ENCODE assay signal across 12 cellular contexts in genomic region chr17:73325527-73325842, GRCh38. TPM values are rescaled to one million over a fixed set of nuclear protein-coding genes. Genes with fewer than 3 reads are reported as not detected.
DNase-seq lines count a peak whose midpoint lies in the region; ATAC-seq and TF ChIP-seq lines count a peak whose summit lies in the region.
"Had no signal": no experiment of that assay in that cellular context is flagged by ENCODE, and none has a peak within 500 bp of the region (broad histone marks: within the 10 kb centered on the region; RNA-seq: fewer than 3 reads in every experiment).

No MANE protein-coding gene starts in this region.

- TF ChIP-seq CTCF in epithelial cell of esophagus (IDR thresholded peaks at IDR 0.05; ENCODE audit: insufficient read depth, low read depth, low read length, missing control alignments): peak; percentile 11
- TF ChIP-seq CTCF in mesothelial cell of epicardium (IDR thresholded peaks at IDR 0.05; ENCODE audit: unreplicated experiment): no peak

- H3K4me3 Mint-ChIP-seq in mesothelial cell of epicardium: no peak overlapping the region
- H3K4me3 Mint-ChIP-seq in activated T-cell treated with anti-CD3 and anti-CD28 coated beads, Interleukin-2, amount 50 U/mL, for 72 hours: no peak overlapping the region
- H3K4me3 Mint-ChIP-seq: IgD-negative memory B cell; stimulated activated naive CD8-positive, alpha-beta T cell treated with anti-CD3 and anti-CD28 coated beads, Interleukin-15, amount 100 ng/mL, for 72 hours; T-cell had no signal

- no peak overlapping the region for H3K4me3 ChIP-seq in epithelial cell of esophagus (ENCODE audit: low read length)

- ATAC-seq in Right ventricle myocardium inferior: peak; percentile 90
- ATAC-seq in activated T-cell treated with anti-CD3 and anti-CD28 coated beads, Interleukin-2, amount 50 U/mL, for 72 hours (replicated peaks in 1 of 2): no peak
- ATAC-seq: stimulated activated naive CD8-positive, alpha-beta T cell treated with anti-CD3 and anti-CD28 coated beads, Interleukin-15, amount 100 ng/mL, for 72 hours; T-cell had no signal

- intact Hi-C loops in Right ventricle myocardium inferior (cut with DNase I) (no loop called here), cardiac septum (cut with DNase I) (no loop called here)

- H3K27me3 Mint-ChIP-seq in mesothelial cell of epicardium (ENCODE audit: low read depth): no peaks in the 10 kb centered on the region
- H3K27me3 Mint-ChIP-seq in activated T-cell treated with anti-CD3 and anti-CD28 coated beads, Interleukin-2, amount 50 U/mL, for 72 hours (ENCODE audit: low read depth): peaks cover 8% of the 10 kb centered on the region

- H3K4me1 Mint-ChIP-seq in mesothelial cell of epicardium: peaks cover 42% of the 10 kb centered on the region
- H3K4me1 Mint-ChIP-seq in activated T-cell treated with anti-CD3 and anti-CD28 coated beads, Interleukin-2, amount 50 U/mL, for 72 hours (ENCODE audit: low read depth): no peaks in the 10 kb centered on the region
- H3K4me1 Mint-ChIP-seq: stimulated activated naive CD8-positive, alpha-beta T cell treated with anti-CD3 and anti-CD28 coated beads, Interleukin-15, amount 100 ng/mL, for 72 hours; T-cell had no signal

- peak overlapping the region; percentile 88 for H3K27ac Mint-ChIP-seq in mesothelial cell of epicardium
- no peak overlapping the region for H3K27ac Mint-ChIP-seq in activated T-cell treated with anti-CD3 and anti-CD28 coated beads, Interleukin-2, amount 50 U/mL, for 72 hours
- H3K27ac Mint-ChIP-seq: IgD-negative memory B cell, T-cell had no signal

- peak; percentile 60 for DNase-seq in Right ventricle myocardium inferior (ENCODE audit: missing footprints)
- DNase-seq in cardiac septum (ENCODE audit: low spot score): no peak
- peak; percentile 39 for DNase-seq in epithelial cell of esophagus (ENCODE audit: low read depth)
- no peak for DNase-seq in mesothelial cell of epicardium (ENCODE audit: low spot score in 2 of 2, unreplicated experiment in 2 of 2)
- DNase-seq in activated T-cell treated with anti-CD3 and anti-CD28 coated beads, Interleukin-2, amount 50 U/mL, for 72 hours: no peak
- DNase-seq in NCI-H2196 treated with DMSO at 0.1 percent for 48 hours (lab: John Stamatoyannopoulos, UW; ENCODE audit: unreplicated experiment): no peak
- DNase-seq in activated T-cell treated with anti-CD3 and anti-CD28 coated beads, Interleukin-2, amount 50 U/mL, for 1 hour: no peak
- DNase-seq in retina: no peak
- DNase-seq: stimulated activated CD4-positive, alpha-beta T cell treated with anti-CD3 and anti-CD28 coated beads, Interleukin-15, amount 100 ng/mL, for 24 hours; stimulated activated naive CD8-positive, alpha-beta T cell treated with anti-CD3 and anti-CD28 coated beads, Interleukin-15, amount 100 ng/mL, for 72 hours; T-cell had no signal

- no peaks in the 10 kb centered on the region for H3K9me3 Mint-ChIP-seq in mesothelial cell of epicardium
- no peaks in the 10 kb centered on the region for H3K9me3 Mint-ChIP-seq in activated T-cell treated with anti-CD3 and anti-CD28 coated beads, Interleukin-2, amount 50 U/mL, for 72 hours
- H3K9me3 Mint-ChIP-seq: stimulated activated naive CD8-positive, alpha-beta T cell treated with anti-CD3 and anti-CD28 coated beads, Interleukin-15, amount 100 ng/mL, for 72 hours had no signal

- no peaks in the 10 kb centered on the region for H3K36me3 Mint-ChIP-seq in mesothelial cell of epicardium
- no peaks in the 10 kb centered on the region for H3K36me3 Mint-ChIP-seq in activated T-cell treated with anti-CD3 and anti-CD28 coated beads, Interleukin-2, amount 50 U/mL, for 72 hours (ENCODE audit: insufficient read depth in 2 of 2)
- H3K36me3 Mint-ChIP-seq: T-cell had no signal

RNA-seq across cellular contexts. Expression of gene CDC42EP4, which starts 13.7 kb away (rescaled TPM):
- total RNA-seq in Right ventricle myocardium inferior: 58.8 TPM
- 41.3 TPM for total RNA-seq in cardiac septum
- total RNA-seq in mesothelial cell of epicardium: 68.4 to 71.3 TPM (median 70.3 TPM) in 3 replicates
- 1 to 10 TPM; 1.6 to 3.2 TPM for total RNA-seq in activated T-cell treated with anti-CD3 and anti-CD28 coated beads, Interleukin-2, amount 50 U/mL, for 72 hours

Comparison
In these comparisons a context has a peak if more than half of its experiments do, and no peak if none do; other contexts are left out.
1. DNase-seq: peak in Right ventricle myocardium inferior (single experiment) and epithelial cell of esophagus (single experiment); none in cardiac septum (single experiment), mesothelial cell of epicardium (0 of 2), activated T-cell treated with anti-CD3 and anti-CD28 coated beads, Interleukin-2, amount 50 U/mL, for 72 hours (0 of 2), NCI-H2196 treated with DMSO at 0.1 percent for 48 hours (single experiment), activated T-cell treated with anti-CD3 and anti-CD28 coated beads, Interleukin-2, amount 50 U/mL, for 1 hour (single experiment) and retina (single experiment).
2. RNA of gene CDC42EP4, which starts 13.7 kb away (total RNA-seq): 68.4 to 71.3 TPM in mesothelial cell of epicardium, 58.8 TPM in Right ventricle myocardium inferior (single experiment) and 41.3 TPM in cardiac septum (single experiment); 1.6 to 3.2 TPM in activated T-cell treated with anti-CD3 and anti-CD28 coated beads, Interleukin-2, amount 50 U/mL, for 72 hours; every median in the first group is over 10 times any median in the second.